ENCODE assay signal across 1 cellular context in the genomic region with DNA sequence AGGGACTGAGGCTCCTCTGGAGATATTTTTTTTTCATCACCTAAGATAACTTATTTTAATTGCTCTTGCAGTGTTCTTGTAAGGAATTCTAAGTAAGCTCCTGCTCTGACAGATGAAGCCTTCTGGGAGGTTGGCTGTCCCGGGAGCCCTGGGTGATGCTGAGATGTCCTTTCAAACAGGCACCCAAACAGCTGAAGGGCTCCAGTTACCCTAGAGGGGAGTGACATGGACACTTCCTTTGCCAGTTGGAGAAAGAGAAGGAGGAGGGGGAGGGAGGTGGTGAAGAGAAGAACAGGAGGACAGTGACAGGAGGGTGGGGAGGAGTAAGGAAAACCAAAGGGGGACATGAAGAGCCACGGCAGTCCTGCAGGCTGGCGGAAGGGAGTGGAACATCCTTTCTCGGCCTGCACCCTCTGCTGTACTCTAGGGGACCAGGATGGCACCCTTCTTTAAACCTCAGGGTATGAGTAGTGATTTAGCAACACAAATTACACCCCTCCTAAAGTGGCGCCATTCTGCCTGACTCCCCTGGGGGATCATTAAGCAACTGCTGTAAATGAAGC.
TF ChIP-seq lines count a peak whose summit lies in the region.

No MANE protein-coding gene starts in this region.

TF ChIP-seq in HEK293, 187 proteins besides CTCF, POLR2A, EP300 and RAD21 (continued from another document):
- TF ChIP-seq, protein P1, sequence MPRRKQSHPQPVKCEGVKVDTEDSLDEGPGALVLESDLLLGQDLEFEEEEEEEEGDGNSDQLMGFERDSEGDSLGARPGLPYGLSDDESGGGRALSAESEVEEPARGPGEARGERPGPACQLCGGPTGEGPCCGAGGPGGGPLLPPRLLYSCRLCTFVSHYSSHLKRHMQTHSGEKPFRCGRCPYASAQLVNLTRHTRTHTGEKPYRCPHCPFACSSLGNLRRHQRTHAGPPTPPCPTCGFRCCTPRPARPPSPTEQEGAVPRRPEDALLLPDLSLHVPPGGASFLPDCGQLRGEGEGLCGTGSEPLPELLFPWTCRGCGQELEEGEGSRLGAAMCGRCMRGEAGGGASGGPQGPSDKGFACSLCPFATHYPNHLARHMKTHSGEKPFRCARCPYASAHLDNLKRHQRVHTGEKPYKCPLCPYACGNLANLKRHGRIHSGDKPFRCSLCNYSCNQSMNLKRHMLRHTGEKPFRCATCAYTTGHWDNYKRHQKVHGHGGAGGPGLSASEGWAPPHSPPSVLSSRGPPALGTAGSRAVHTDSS (tag by site-specific recombination; IDR thresholded peaks at IDR 0.05): no peak
